ENCODE assay signal across 10 cellular contexts in the genomic region with DNA sequence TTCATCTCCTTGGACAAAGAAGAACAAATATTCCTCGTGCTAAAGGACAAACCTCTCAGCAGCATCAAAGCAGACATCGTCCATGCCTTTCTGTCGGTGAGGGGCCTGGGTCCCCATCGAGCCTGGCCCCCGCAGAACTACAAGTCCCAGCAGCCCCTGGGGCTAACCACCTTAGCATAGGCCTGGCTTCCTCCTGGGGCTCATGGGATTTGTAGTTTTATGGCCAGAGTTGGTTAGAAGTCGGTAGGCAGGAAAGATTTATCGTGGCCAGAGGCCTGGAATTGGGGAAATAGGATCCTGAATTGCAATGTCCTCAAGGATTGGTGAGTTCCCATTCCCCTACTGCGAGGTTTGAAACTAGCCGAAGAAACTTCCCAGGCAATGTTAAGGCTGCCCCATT. TPM values are rescaled to one million over a fixed set of nuclear protein-coding genes. Genes with fewer than 3 reads are reported as not detected.
DNase-seq lines count a peak whose midpoint lies in the region; ATAC-seq lines count a peak whose summit lies in the region.
"Had no signal": no experiment of that assay in that cellular context is flagged by ENCODE, and none has a peak within 500 bp of the region (broad histone marks: within the 10 kb centered on the region; RNA-seq: fewer than 3 reads in every experiment).

No MANE protein-coding gene starts in this region.

- no peak overlapping the region for H3K27ac Mint-ChIP-seq in T-cell
- H3K27ac Mint-ChIP-seq in naive thymus-derived CD8-positive, alpha-beta T cell, result peak overlapping the region in 7 of 10 donors; percentile 34 to 89 (median 78)
- H3K27ac Mint-ChIP-seq: activated naive CD8-positive, alpha-beta T cell had no signal

- DNase-seq in CD1c-positive myeloid dendritic cell (ENCODE audit: extremely low spot score), result peak; percentile 58
- DNase-seq in HT-29 (ENCODE audit: low spot score), result peak; percentile 75
- DNase-seq in T-cell, result peak; percentile 18 to 68 (median 49)
- peak; percentile 41 for DNase-seq in adipocyte (ENCODE audit: low read depth)
- DNase-seq in naive thymus-derived CD8-positive, alpha-beta T cell, result peak in 9 of 10 donors; percentile 28 to 79 (median 48)
- DNase-seq in kidney glomerular epithelial cell (lab: John Stamatoyannopoulos, UW), result no peak

- H3K27me3 ChIP-seq in adipocyte (replicated peaks; ENCODE audit: control insufficient read depth, insufficient read depth, low read length), result no peaks in the 10 kb centered on the region

- H3K36me3 ChIP-seq in adipocyte (ENCODE audit: control insufficient read depth, insufficient read depth, low read length, severe bottlenecking), result no peaks in the 10 kb centered on the region

- peaks cover 11 to 13% (median 11%) of the 10 kb centered on the region in 3 donors for H3K4me1 Mint-ChIP-seq in T-cell
- H3K4me1 Mint-ChIP-seq in naive thymus-derived CD8-positive, alpha-beta T cell, result peaks cover 7 to 14% (median 11%) of the 10 kb centered on the region in 4 donors

- no peaks in the 10 kb centered on the region for H3K9me3 Mint-ChIP-seq in T-cell
- no peaks in the 10 kb centered on the region for H3K9me3 Mint-ChIP-seq in naive thymus-derived CD8-positive, alpha-beta T cell

- H3K4me1 ChIP-seq in adipocyte (ENCODE audit: control insufficient read depth, insufficient read depth, low read length), result peaks cover 6% of the 10 kb centered on the region

- H3K4me3 ChIP-seq in adipocyte (ENCODE audit: low read length), result no peak overlapping the region

- no peak overlapping the region for H3K9ac ChIP-seq in adipocyte (ENCODE audit: low read length)

- peak; percentile 51 to 78 (median 61) for ATAC-seq in T-cell (replicated peaks in 1 of 4)
- ATAC-seq in naive thymus-derived CD8-positive, alpha-beta T cell, result peak; percentile 54 to 68
- no peak for ATAC-seq in HG03095 (IDR thresholded peaks at IDR 0.05; ENCODE audit: unreplicated experiment)
- ATAC-seq in GM18517 (IDR thresholded peaks at IDR 0.05; ENCODE audit: unreplicated experiment), result no peak

- POLR2A ChIA-PET in T-cell (lab: Charles Lee), result no interaction called here
- POLR2A ChIA-PET in naive thymus-derived CD8-positive, alpha-beta T cell (lab: Charles Lee), result no interaction called here

- no peaks in the 10 kb centered on the region for H3K36me3 Mint-ChIP-seq in T-cell
- peaks cover 0 to 3% (median 2%) of the 10 kb centered on the region in 3 donors for H3K36me3 Mint-ChIP-seq in naive thymus-derived CD8-positive, alpha-beta T cell
- H3K36me3 Mint-ChIP-seq: activated naive CD8-positive, alpha-beta T cell had no signal

- H3K9me3 ChIP-seq in adipocyte (ENCODE audit: control insufficient read depth, low read length), result peaks cover 4% of the 10 kb centered on the region

- H3K27me3 Mint-ChIP-seq in T-cell, result no peaks in the 10 kb centered on the region
- H3K27me3 Mint-ChIP-seq in naive thymus-derived CD8-positive, alpha-beta T cell, result no peaks in the 10 kb centered on the region
- H3K27me3 Mint-ChIP-seq: activated naive CD8-positive, alpha-beta T cell had no signal

- CTCF ChIA-PET in T-cell (lab: Charles Lee), result no interaction called here

- H3K4me3 Mint-ChIP-seq in T-cell, result no peak overlapping the region
- H3K4me3 Mint-ChIP-seq in naive thymus-derived CD8-positive, alpha-beta T cell, result peak overlapping the region in 1 of 10 donors; percentile 28
- H3K4me3 Mint-ChIP-seq: activated naive CD8-positive, alpha-beta T cell had no signal

RNA-seq across cellular contexts. Expression of gene TMEM150B, which starts 19.6 kb away (rescaled TPM):
- 12.5 and 19.7 TPM in 2 replicates for total RNA-seq in HT-29 (2014; rRNA removed; shearing (Covaris generic))
- under 1 TPM in 1 of 5 donors, not detected in 4; 0.47 TPM for total RNA-seq in T-cell
- not detected for total RNA-seq in naive thymus-derived CD8-positive, alpha-beta T cell
- not detected for polyA plus RNA-seq in naive thymus-derived CD8-positive, alpha-beta T cell
- total RNA-seq: pulmonary artery endothelial cell had no signal

RNA-seq across cellular contexts. Expression of gene BRSK1, which starts 21.7 kb away (rescaled TPM):
- total RNA-seq in HT-29 (2014; rRNA removed; shearing (Covaris generic)), result 0.37 and 1.9 TPM in 2 replicates
- total RNA-seq in T-cell, result 1 to 10 TPM; 2.9 to 5.8 (median 3.9) TPM
- total RNA-seq in naive thymus-derived CD8-positive, alpha-beta T cell, result 1 to 10 TPM; 1.9 to 2.9 TPM
- polyA plus RNA-seq in naive thymus-derived CD8-positive, alpha-beta T cell, result under 1 TPM in 1 of 3 donors, not detected in 2; 0.24 TPM

RNA-seq across cellular contexts. Expression of gene HSPBP1, which starts 25.6 kb away (rescaled TPM):
- total RNA-seq in HT-29 (2014; rRNA removed; shearing (Covaris generic)), result 173 and 177 TPM in 2 replicates
- total RNA-seq in T-cell, result 10 to 100 TPM; 16.8 to 27.6 (median 24.7) TPM
- 10 to 100 TPM; 20.3 to 20.4 TPM for total RNA-seq in naive thymus-derived CD8-positive, alpha-beta T cell
- 10 to 100 TPM; 38.6 to 44.8 (median 42.5) TPM for polyA plus RNA-seq in naive thymus-derived CD8-positive, alpha-beta T cell

RNA-seq across cellular contexts. Expression of gene KMT5C, which starts 34.2 kb away (rescaled TPM):
- total RNA-seq in HT-29 (2014; rRNA removed; shearing (Covaris generic)), result 86.3 and 96.2 TPM in 2 replicates
- 10 to 100 TPM; 24.4 to 71.8 (median 30.7) TPM for total RNA-seq in T-cell
- total RNA-seq in naive thymus-derived CD8-positive, alpha-beta T cell, result 10 to 100 TPM; 19.2 to 21.8 TPM
- 1 to 10 TPM; 1.7 to 2.5 (median 2.1) TPM for polyA plus RNA-seq in naive thymus-derived CD8-positive, alpha-beta T cell

RNA-seq across cellular contexts. Expression of gene PPP6R1, which starts 46.7 kb away (rescaled TPM):
- 111 and 131 TPM in 2 replicates for total RNA-seq in HT-29 (2014; rRNA removed; shearing (Covaris generic))
- 100 to 1,000 TPM; 173 to 208 (median 194) TPM for total RNA-seq in T-cell
- 100 to 1,000 TPM; 167 to 168 TPM for total RNA-seq in naive thymus-derived CD8-positive, alpha-beta T cell
- 100 to 1,000 TPM in 1 of 3 donors, 10 to 100 TPM in 2; 57.3 to 131 (median 60.9) TPM for polyA plus RNA-seq in naive thymus-derived CD8-positive, alpha-beta T cell

Comparison
In these comparisons a context has a peak if more than half of its experiments do, and no peak if none do; other contexts are left out.
1. ATAC-seq: peak in T-cell (4 of 4) and naive thymus-derived CD8-positive, alpha-beta T cell (2 of 2); none in HG03095 (single experiment) and GM18517 (single experiment).
2. H3K27ac Mint-ChIP-seq: peak in naive thymus-derived CD8-positive, alpha-beta T cell (7 of 10); none in T-cell (0 of 2).